8 cellular contexts compared by ENCODE assay signal in the genomic region with DNA sequence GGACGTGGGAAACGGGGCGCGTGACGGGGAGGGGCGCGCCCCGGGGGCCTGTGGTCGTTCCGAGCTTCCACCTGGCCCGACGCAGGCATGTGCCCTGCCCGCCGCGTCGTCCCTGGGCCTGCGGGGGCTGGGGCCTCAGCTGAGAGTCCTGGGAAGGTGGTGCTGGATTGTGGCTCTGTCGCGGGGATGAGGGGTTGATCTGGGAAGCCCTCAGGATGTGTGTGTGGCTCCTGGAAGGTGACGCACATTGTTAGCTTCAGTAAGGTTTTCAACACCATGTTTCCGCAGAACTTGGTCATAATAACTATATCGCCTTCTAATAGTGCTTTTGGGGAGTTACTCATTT.
A peak's percentile ranks its signal among the peaks of the same experiment; 100 is the strongest.
DNase-seq lines count a peak whose midpoint lies in the region; ATAC-seq and TF ChIP-seq lines count a peak whose summit lies in the region.

No MANE protein-coding gene starts in this region.

- no peaks in the 10 kb centered on the region for H3K27me3 Mint-ChIP-seq in CD4-positive, alpha-beta memory T cell

- no peaks in the 10 kb centered on the region for H3K36me3 ChIP-seq in CD4-positive, alpha-beta memory T cell (ENCODE audit: insufficient read depth, low read length)
- H3K36me3 ChIP-seq in lower lobe of right lung: peaks cover 5% of the 10 kb centered on the region
- H3K36me3 ChIP-seq in PC-3 (ENCODE audit: low read depth, low read length): no peaks in the 10 kb centered on the region

- H3K79me2 ChIP-seq in PC-3 (ENCODE audit: low read length): no peaks in the 10 kb centered on the region

- POLR2A ChIA-PET in CD4-positive, alpha-beta memory T cell (lab: Charles Lee; ENCODE audit: partially characterized antibody): interaction anchor here (1.0 kb wide), 1 partner anchor 585 kb away, joined by 3 read pairs; no protein-coding TSS in a partner anchor
- POLR2A ChIA-PET in PC-3 (lab: Charles Lee; ENCODE audit: unreplicated experiment): no interaction called here

- H3K4me1 Mint-ChIP-seq in CD4-positive, alpha-beta memory T cell: peaks cover 9 to 37% (median 14%) of the 10 kb centered on the region in 4 donors

- H3K27me3 ChIP-seq in CD4-positive, alpha-beta memory T cell (ENCODE audit: insufficient read depth, low read length): no peaks in the 10 kb centered on the region
- H3K27me3 ChIP-seq in lower lobe of right lung (ENCODE audit: low read depth) (no peaks in the 10 kb centered on the region), PC-3 (ENCODE audit: low read length) (no peaks in the 10 kb centered on the region)

- DNase-seq in CD4-positive, alpha-beta memory T cell: no peak
- DNase-seq in LNCaP clone FGC (ENCODE audit: low read depth) (no peak), choroid plexus epithelial cell (ENCODE audit: low read depth) (peak; percentile 39), lower lobe of right lung (no peak), PC-3 (no peak), NCI-H82 treated with DMSO at 0.1 percent for 48 hours (lab: John Stamatoyannopoulos, UW; ENCODE audit: unreplicated experiment) (no peak)

- peak overlapping the region; percentile 29 for H3K27ac ChIP-seq in CD4-positive, alpha-beta memory T cell (ENCODE audit: low read depth, low read length)
- peak overlapping the region; percentile 81 for H3K27ac ChIP-seq in lower lobe of right lung
- no peak overlapping the region for H3K27ac ChIP-seq in PC-3 (ENCODE audit: low read length)

- no peaks in the 10 kb centered on the region for H3K9me2 ChIP-seq in PC-3 (replicated peaks; ENCODE audit: low read length)

- H4K20me1 ChIP-seq in PC-3 (ENCODE audit: low read length): no peaks in the 10 kb centered on the region

- peaks cover 0 to 2% of the 10 kb centered on the region in 2 donors for H3K36me3 Mint-ChIP-seq in CD4-positive, alpha-beta memory T cell

- peak overlapping the region; percentile 84 to 94 (median 92) for H3K4me3 Mint-ChIP-seq in CD4-positive, alpha-beta memory T cell

- H2AFZ ChIP-seq in PC-3 (ENCODE audit: low read length): no peak overlapping the region

- no peaks in the 10 kb centered on the region for H3F3A ChIP-seq in PC-3 (ENCODE audit: low read length, unreplicated experiment)

- no peaks in the 10 kb centered on the region for H3K9me3 ChIP-seq in CD4-positive, alpha-beta memory T cell (ENCODE audit: control insufficient read depth in 1 of 2, low read length in 2 of 2)
- H3K9me3 ChIP-seq in lower lobe of right lung: no peaks in the 10 kb centered on the region
- no peaks in the 10 kb centered on the region for H3K9me3 ChIP-seq in PC-3 (ENCODE audit: low read length)

- CTCF ChIA-PET in CD4-positive, alpha-beta memory T cell (lab: Charles Lee; ENCODE audit: partially characterized antibody): interaction anchor here (1.4 kb wide), 1 partner anchor 571 kb away, joined by 5 read pairs; no protein-coding TSS in a partner anchor
- CTCF ChIA-PET in PC-3 (lab: Charles Lee): no interaction called here

- peak overlapping the region in 1 of 2 donors; percentile 73 for H3K4me3 ChIP-seq in CD4-positive, alpha-beta memory T cell (ENCODE audit: low read length in 2 of 2)
- H3K4me3 ChIP-seq in LNCaP clone FGC (ENCODE audit: low read depth, low read length): peak overlapping the region; percentile 77
- peak overlapping the region; percentile 96 for H3K4me3 ChIP-seq in choroid plexus epithelial cell (ENCODE audit: low read depth, low read length)
- H3K4me3 ChIP-seq in lower lobe of right lung: peak overlapping the region; percentile 82
- no peak overlapping the region for H3K4me3 ChIP-seq in PC-3 (ENCODE audit: low read length)

- no peak overlapping the region for H3K9ac ChIP-seq in PC-3 (ENCODE audit: low read length)

- peak; percentile 26 for ATAC-seq in GM21390 (IDR thresholded peaks at IDR 0.05; ENCODE audit: unreplicated experiment)
- peak; percentile 57 to 62 for ATAC-seq in lower lobe of right lung
- ATAC-seq in GM18519 (IDR thresholded peaks at IDR 0.05; ENCODE audit: low FRiP score, unreplicated experiment): no peak
- ATAC-seq in PC-3: no peak

- intact Hi-C loops in CD4-positive, alpha-beta memory T cell (cut with micrococcal nuclease): no loop called here
- intact Hi-C loops in lower lobe of right lung (cut with DNase I) (no loop called here), PC-3 (cut with micrococcal nuclease) (no loop called here)

- H3K4me1 ChIP-seq in CD4-positive, alpha-beta memory T cell (ENCODE audit: insufficient read depth, low read length): peaks cover 15% of the 10 kb centered on the region
- H3K4me1 ChIP-seq in lower lobe of right lung (no peaks in the 10 kb centered on the region), PC-3 (ENCODE audit: insufficient read depth, low read length) (peaks cover 14% of the 10 kb centered on the region)

- TF ChIP-seq CTCF in LNCaP clone FGC (IDR thresholded peaks at IDR 0.05; ENCODE audit: control insufficient read depth, extremely low read depth, insufficient read depth) (no peak), choroid plexus epithelial cell (conservative IDR thresholded peaks at IDR 0.05; ENCODE audit: low read depth, low read length) (no peak), lower lobe of right lung (IDR thresholded peaks at IDR 0.05) (no peak), PC-3 (conservative IDR thresholded peaks at IDR 0.05; ENCODE audit: low read depth, low read length) (no peak)

- BruUV-seq in PC-3 (replicated peaks; lab: Mats Ljungman, UMichigan): no TSS peak

- H3K9me3 Mint-ChIP-seq in CD4-positive, alpha-beta memory T cell: peaks cover 0 to under 1% (median 0%) of the 10 kb centered on the region in 8 donors

- no peak overlapping the region for H3K4me2 ChIP-seq in PC-3 (ENCODE audit: low read length)

- peak overlapping the region in 6 of 7 donors; percentile 65 to 90 (median 85) for H3K27ac Mint-ChIP-seq in CD4-positive, alpha-beta memory T cell

Comparison
In these comparisons a context has a peak if more than half of its experiments do, and no peak if none do; other contexts are left out.
1. ATAC-seq: peak in GM21390 (single experiment) and lower lobe of right lung (2 of 2); none in GM18519 (single experiment) and PC-3 (single experiment).